Comparison of ENCODE assay signal across 12 cellular contexts in genomic region chr5:137497396-137498290, GRCh38. TPM values are rescaled to one million over a fixed set of nuclear protein-coding genes. Genes with fewer than 3 reads are reported as not detected.
DNase-seq lines count a peak whose midpoint lies in the region; ATAC-seq, FAIRE-seq and TF ChIP-seq lines count a peak whose summit lies in the region.
"Had no signal": no experiment of that assay in that cellular context is flagged by ENCODE, and none has a peak within 500 bp of the region (broad histone marks: within the 10 kb centered on the region; RNA-seq: fewer than 3 reads in every experiment).

No MANE protein-coding gene starts in this region.

- no peak for TF ChIP-seq POLR2A in H1 (IDR thresholded peaks at IDR 0.05; ENCODE audit: control extremely low read depth in 1 of 2, low read depth in 2 of 2, low read length in 2 of 2)

- TF ChIP-seq EP300 in H1 (IDR thresholded peaks at IDR 0.05; ENCODE audit: borderline replicate concordance in 1 of 2, low read depth in 2 of 2, low read length in 2 of 2): no peak

- no peak overlapping the region for H3K23ac ChIP-seq in H1 (ENCODE audit: insufficient read length)

- no peak overlapping the region for H2AFZ ChIP-seq in H1 (ENCODE audit: low read length)

- H3K36me3 Mint-ChIP-seq in neural crest cell (ENCODE audit: low read depth): no peaks in the 10 kb centered on the region
- H3K36me3 Mint-ChIP-seq: CD8-positive, alpha-beta memory T cell had no signal

- H2BK15ac ChIP-seq in H1 (ENCODE audit: low read length): no peak overlapping the region

- no peak for FAIRE-seq in H1 (lab: Jason Lieb, UNC)
- FAIRE-seq: islet of Langerhans had no signal

- H3K79me1 ChIP-seq in H1 (ENCODE audit: low read depth, low read length): no peaks in the 10 kb centered on the region

- no peak; a peak in 1 of 4 replicates for TF ChIP-seq RAD21 in H1 (IDR thresholded peaks at IDR 0.05 in 1 of 2, conservative IDR thresholded peaks at IDR 0.05 in 1 of 2; ENCODE audit: low read depth in 2 of 2, low read length in 2 of 2)

- CTCF ChIA-PET in AG04450 (lab: Charles Lee): interaction anchor here (0.7 to 6.9 kb wide), 5 partner anchors 106 to 1248 kb away, joined by 3 to 127 read pairs (median 4); no protein-coding TSS in a partner anchor
- CTCF ChIA-PET in H1 (lab: Charles Lee; ENCODE audit: partially characterized antibody): interaction anchor here (0.6 to 4.6 kb wide), 11 partner anchors 8 to 695 kb away, joined by 3 to 47 read pairs (median 4); no protein-coding TSS in a partner anchor

- H2BK12ac ChIP-seq in H1 (ENCODE audit: low read depth, low read length): no peak overlapping the region

- peaks cover 0 to 2% of the 10 kb centered on the region in 2 experiments for H4K20me1 ChIP-seq in H1 (replicated peaks in 1 of 2; ENCODE audit: control insufficient read depth in 1 of 2, insufficient read depth in 2 of 2, low read length in 2 of 2)

- H2BK20ac ChIP-seq in H1 (ENCODE audit: low read length): no peak overlapping the region

- ATAC-seq in stimulated activated naive CD8-positive, alpha-beta T cell treated with anti-CD3 and anti-CD28 coated beads, Interleukin-15, amount 100 ng/mL, for 72 hours: no peak

- H3K23me2 ChIP-seq in H1 (ENCODE audit: low read depth, low read length): peaks cover 5% of the 10 kb centered on the region; the same call in 1 of the 2 replicates

- H4K8ac ChIP-seq in H1 (ENCODE audit: extremely low read depth, insufficient read depth, low read length): no peak overlapping the region; the same call in 1 of the 2 replicates

- H3K79me2 ChIP-seq in H1 (ENCODE audit: control insufficient read depth in 1 of 2, insufficient read depth in 2 of 2, low read length in 2 of 2): no peaks in the 10 kb centered on the region

- H3K9ac ChIP-seq in H1 (replicated peaks in 1 of 4; ENCODE audit: extremely low read depth in 1 of 4, low read depth in 3 of 4, low read length in 3 of 4): peak overlapping the region in 1 of 4 experiments; percentile 33; a peak in 2 of 7 replicates

- H3K27me3 ChIP-seq in AG04450 (ENCODE audit: control insufficient read depth, insufficient read depth, low read length): peaks cover 10% of the 10 kb centered on the region
- H3K27me3 ChIP-seq in H1 (replicated peaks in 1 of 4; ENCODE audit: control insufficient read depth in 3 of 4, extremely low read depth in 1 of 4, insufficient read depth in 3 of 4, low read length in 3 of 4): peaks cover 11 to 25% (median 18%) of the 10 kb centered on the region in 4 experiments

- H3K36me3 ChIP-seq in H1 (ENCODE audit: control insufficient read depth in 2 of 4, insufficient read depth in 4 of 4, low read length in 3 of 4): no peaks in the 10 kb centered on the region

- no peak for TF ChIP-seq CTCF in AG04450 (IDR thresholded peaks at IDR 0.05; ENCODE audit: low read depth, low read length)
- TF ChIP-seq CTCF in H1 (IDR thresholded peaks at IDR 0.05; ENCODE audit: control extremely low read depth in 1 of 3, insufficient read depth in 1 of 3, low read depth in 1 of 3, low read length in 3 of 3): no peak
- TF ChIP-seq CTCF in neural crest cell (conservative IDR thresholded peaks at IDR 0.05): no peak

- H3K18ac ChIP-seq in H1 (ENCODE audit: extremely low read depth, low read length): no peak overlapping the region

- H3K27ac Mint-ChIP-seq in neural crest cell (ENCODE audit: unreplicated experiment): no peak overlapping the region
- H3K27ac Mint-ChIP-seq in stimulated activated naive CD8-positive, alpha-beta T cell treated with anti-CD3 and anti-CD28 coated beads, Interleukin-15, amount 100 ng/mL, for 72 hours: no peak overlapping the region
- H3K27ac Mint-ChIP-seq: CD8-positive, alpha-beta memory T cell had no signal

- peaks cover 6% of the 10 kb centered on the region for H3K4me1 Mint-ChIP-seq in neural crest cell
- H3K4me1 Mint-ChIP-seq in stimulated activated naive CD8-positive, alpha-beta T cell treated with anti-CD3 and anti-CD28 coated beads, Interleukin-15, amount 100 ng/mL, for 72 hours: no peaks in the 10 kb centered on the region
- H3K4me1 Mint-ChIP-seq: CD8-positive, alpha-beta memory T cell had no signal

- H3K4me3 ChIP-seq in AG04450 (ENCODE audit: low read depth, low read length) (peak overlapping the region; percentile 62), H1 (ENCODE audit: extremely low read depth in 1 of 4, insufficient read depth in 2 of 4, low read depth in 3 of 4, low read length in 4 of 4) (peak overlapping the region; percentile 50 to 93 (median 74))

- H3K27ac ChIP-seq in AG04450 (ENCODE audit: low read depth, low read length): no peak overlapping the region
- H3K27ac ChIP-seq in H1 (ENCODE audit: low read depth, low read length): no peak overlapping the region
- H3K27ac ChIP-seq: HL-60 had no signal

- peak overlapping the region; percentile 80 for H3K4me3 Mint-ChIP-seq in neural crest cell
- no peak overlapping the region for H3K4me3 Mint-ChIP-seq in stimulated activated naive CD8-positive, alpha-beta T cell treated with anti-CD3 and anti-CD28 coated beads, Interleukin-15, amount 100 ng/mL, for 72 hours

- no peak overlapping the region for H4K5ac ChIP-seq in H1 (ENCODE audit: insufficient read length, low read depth, low read length)

- H2AK5ac ChIP-seq in H1 (ENCODE audit: low read depth, low read length): no peak overlapping the region

- no peaks in the 10 kb centered on the region; the same call in 1 of the 2 replicates for H3K9me3 ChIP-seq in AG04450 (ENCODE audit: control insufficient read depth, insufficient read depth, low read length)
- no peaks in the 10 kb centered on the region for H3K9me3 ChIP-seq in H1 (ENCODE audit: insufficient read depth in 2 of 2, low read depth in 1 of 2, low read length in 1 of 2)

- peak overlapping the region; percentile 61 to 90 for H3K4me2 ChIP-seq in H1 (ENCODE audit: insufficient read depth in 1 of 2, low read depth in 2 of 2, low read length in 2 of 2)

- H2BK120ac ChIP-seq in H1 (replicated peaks; ENCODE audit: low read depth, low read length): no peak overlapping the region

- H3K9me3 Mint-ChIP-seq in neural crest cell: no peaks in the 10 kb centered on the region
- H3K9me3 Mint-ChIP-seq in stimulated activated naive CD8-positive, alpha-beta T cell treated with anti-CD3 and anti-CD28 coated beads, Interleukin-15, amount 100 ng/mL, for 72 hours: no peaks in the 10 kb centered on the region

- DNase-seq in AG04450 (ENCODE audit: low read depth, low spot score): no peak
- peak; percentile 22 for DNase-seq in M059J (ENCODE audit: low read depth)
- peak in 1 of 2 experiments; percentile 54 for DNase-seq in H1 (ENCODE audit: low read depth in 1 of 2, low spot score in 2 of 2)
- DNase-seq in neural crest cell (ENCODE audit: low read depth, low spot score): no peak
- DNase-seq in NCI-H226: no peak
- no peak for DNase-seq in kidney glomerular epithelial cell (lab: John Stamatoyannopoulos, UW)
- DNase-seq in stimulated activated naive CD8-positive, alpha-beta T cell treated with anti-CD3 and anti-CD28 coated beads, Interleukin-15, amount 100 ng/mL, for 72 hours: no peak
- no peak for DNase-seq in NCI-H128 (lab: John Stamatoyannopoulos, UW; ENCODE audit: unreplicated experiment)
- DNase-seq: CD8-positive, alpha-beta memory T cell; SIG-M5 had no signal

- no peak overlapping the region for H3K14ac ChIP-seq in H1 (ENCODE audit: insufficient read length)

- POLR2A ChIA-PET in AG04450 (lab: Yijun Ruan, JAX) (interaction anchor here (0.6 to 1.5 kb wide), 3 partner anchors 45 to 310 kb away, joined by 3 read pairs; no protein-coding TSS in a partner anchor), H1 (lab: Charles Lee; ENCODE audit: partially characterized antibody) (interaction anchor here (0.7 to 2.2 kb wide), 3 partner anchors 153 to 193 kb away, joined by 3 to 5 read pairs (median 4); no protein-coding TSS in a partner anchor)

- no peak overlapping the region for H3K56ac ChIP-seq in H1 (replicated peaks; ENCODE audit: insufficient read length, low read depth, low read length)

- no peak overlapping the region for H2BK5ac ChIP-seq in H1 (ENCODE audit: low read depth, low read length)

- no peak overlapping the region for H4K91ac ChIP-seq in H1 (replicated peaks; ENCODE audit: insufficient read length, low read length)

- H3K4ac ChIP-seq in H1 (replicated peaks; ENCODE audit: insufficient read length, low read depth, low read length): no peak overlapping the region

- WGBS in H1 (ENCODE audit: extremely low coverage in 1 of 2, insufficient coverage in 1 of 2, insufficient read length in 1 of 2, insufficient replicate concordance in 2 of 2, low coverage in 1 of 2, low lambda C conversion rate in 2 of 2, missing lambda C conversion rate in 1 of 2), 2 experiments: 69% methylated on average over 20 of the region's 22 CpGs; no CpG with 5 or more reads in 1 of the 2 experiments

- no peaks in the 10 kb centered on the region; a peak in 1 of 7 replicates for H3K4me1 ChIP-seq in H1 (replicated peaks in 1 of 4; ENCODE audit: control insufficient read depth in 3 of 4, insufficient read depth in 4 of 4, low read length in 3 of 4)

- H3K27me3 Mint-ChIP-seq in neural crest cell (ENCODE audit: low read depth): peaks cover 30% of the 10 kb centered on the region
- peaks cover 46% of the 10 kb centered on the region for H3K27me3 Mint-ChIP-seq in stimulated activated naive CD8-positive, alpha-beta T cell treated with anti-CD3 and anti-CD28 coated beads, Interleukin-15, amount 100 ng/mL, for 72 hours

TF ChIP-seq in H1, 55 proteins besides CTCF, POLR2A, EP300 and RAD21 (continues in another document):
- TF ChIP-seq E2F6 (IDR thresholded peaks at IDR 0.05) (no peak), FOSL1 (IDR thresholded peaks at IDR 0.05; ENCODE audit: insufficient read depth, low read depth, low read length) (no peak)

RNA-seq across cellular contexts. Expression of gene SPOCK1, which starts 1.5 kb away (rescaled TPM):
- polyA plus RNA-seq in AG04450 (2011; rRNA removed) (74.6 and 76.0 TPM in 2 replicates), H1 (2011; rRNA removed) (6.9 and 7.3 TPM in 2 replicates)
- polyA minus RNA-seq in AG04450 (2011; rRNA and poly(A)+ RNA removed): 57.7 and 79.9 TPM in 2 replicates
- total RNA-seq in M059J (2014; rRNA removed; shearing (Covaris generic)): 25.5 and 29.1 TPM in 2 replicates
- total RNA-seq in H1 (2021; fragmentation: NEBNext Ultra II Directional; extraction: Animal tissue kit (Norgen Biotek cat#: 25700)): 14.0 and 18.1 TPM in 2 replicates
- 7.1 TPM for polyA plus RNA-seq in H1 (2011; cell fraction: cytosol; rRNA removed)
- polyA plus RNA-seq in H1 (2011; cell fraction: nucleus; rRNA removed): 27.7 TPM
- 10.6 to 21.1 TPM (median 14.2 TPM) in 4 replicates for polyA plus RNA-seq in H1 (2012, experiment 1 of 2)
- 0.85 TPM for polyA plus RNA-seq in H1 (2012, experiment 2 of 2)
- polyA plus RNA-seq in H1 (2013, experiment 1 of 2): 15.8 TPM
- polyA plus RNA-seq in H1 (2013, experiment 2 of 2): 16.4 TPM
- 28.4 and 30.8 TPM in 2 replicates for polyA minus RNA-seq in H1 (2011; rRNA and poly(A)+ RNA removed)
- 13.1 TPM for polyA minus RNA-seq in H1 (2011; cell fraction: cytosol; rRNA and poly(A)+ RNA removed)
- 19.7 TPM for polyA minus RNA-seq in H1 (2011; cell fraction: nucleus; rRNA and poly(A)+ RNA removed)
- 75.6 and 89.7 TPM in 2 replicates for total RNA-seq in neural crest cell
- total RNA-seq: CD8-positive, alpha-beta memory T cell had no signal
- polyA plus RNA-seq: CD8-positive, alpha-beta memory T cell had no signal
